ENCODE assay signal across 8 cellular contexts in the genomic region with DNA sequence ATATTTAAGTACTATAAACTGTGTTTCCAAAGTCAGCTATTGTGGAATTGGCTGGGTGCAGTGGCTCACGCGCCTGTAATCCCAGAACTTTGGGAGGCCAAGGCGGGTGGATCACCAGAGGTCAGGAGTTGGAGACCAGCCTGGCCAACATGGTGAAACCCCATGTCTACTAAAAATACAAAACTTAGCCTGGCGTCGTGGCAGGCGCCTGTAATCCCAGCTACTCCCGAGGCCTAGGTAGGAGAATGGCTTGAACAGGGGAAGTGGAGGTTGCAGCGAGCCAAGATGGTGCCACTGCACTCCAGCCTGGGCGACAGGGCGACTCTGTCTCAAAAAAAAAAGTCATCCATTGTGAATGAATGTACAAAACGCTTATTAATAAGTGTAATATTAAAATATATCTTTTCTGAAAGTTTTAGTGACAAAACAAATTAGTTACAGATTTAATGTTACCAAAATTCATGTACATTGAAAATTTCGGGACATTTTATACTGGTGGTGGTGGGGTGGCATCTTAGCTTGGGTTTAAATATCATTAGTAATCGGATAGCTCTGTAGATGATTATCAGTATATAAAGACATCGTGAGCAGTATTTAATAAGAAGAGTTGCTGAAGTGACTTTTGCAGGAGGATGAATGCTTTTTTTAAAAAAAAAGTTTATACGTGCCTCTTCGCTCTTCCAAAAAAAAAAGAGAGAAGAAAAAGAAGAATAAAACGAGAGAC. TPM values are rescaled to one million over a fixed set of nuclear protein-coding genes. Genes with fewer than 3 reads are reported as not detected.
A peak's percentile ranks its signal among the peaks of the same experiment; 100 is the strongest.
DNase-seq lines count a peak whose midpoint lies in the region; ATAC-seq and FAIRE-seq lines count a peak whose summit lies in the region.

No MANE protein-coding gene starts in this region.

- H3K9me3 Mint-ChIP-seq in T-helper 1 cell treated with Interleukin-12 subunit alpha and Interleukin-12 subunit beta and Interleukin-4 antibody, amounts not matched to agents 30 μg/mL and 1 μg/mL, for 36 hours: no peaks in the 10 kb centered on the region
- H3K9me3 Mint-ChIP-seq in activated CD4-positive, alpha-beta memory T cell treated with anti-CD3 and anti-CD28 coated beads, Interleukin-2, amount 10 ng/mL, durations not matched to agents 7 days and 5 days: no peaks in the 10 kb centered on the region

- H3K36me3 ChIP-seq in thymus (ENCODE audit: control insufficient read depth, insufficient read depth): peaks cover 5% of the 10 kb centered on the region

- H3K4me1 ChIP-seq in thymus (ENCODE audit: control insufficient read depth, insufficient read depth, low read length): no peaks in the 10 kb centered on the region

- peak overlapping the region; percentile 91 for H3K4me3 Mint-ChIP-seq in T-helper 1 cell treated with Interleukin-12 subunit alpha and Interleukin-12 subunit beta and Interleukin-4 antibody, amounts not matched to agents 30 μg/mL and 1 μg/mL, for 36 hours
- peak overlapping the region; percentile 86 for H3K4me3 Mint-ChIP-seq in activated CD4-positive, alpha-beta memory T cell treated with anti-CD3 and anti-CD28 coated beads, Interleukin-2, amount 10 ng/mL, durations not matched to agents 7 days and 5 days

- DNase-seq in T-helper 1 cell (no peak), A172 (ENCODE audit: low spot score) (no peak), cerebellar nuclear complex (lab: John Stamatoyannopoulos, UW) (no peak)
- no peak for DNase-seq in activated CD4-positive, alpha-beta memory T cell treated with anti-CD3 and anti-CD28 coated beads, Interleukin-2, amount 10 ng/mL, durations not matched to agents 7 days and 5 days

- H3K4me3 ChIP-seq in thymus (ENCODE audit: low read length): peak overlapping the region; percentile 59

- POLR2A ChIA-PET in activated CD4-positive, alpha-beta memory T cell treated with anti-CD3 and anti-CD28 coated beads, Interleukin-2, amount 10 ng/mL, durations not matched to agents 7 days and 5 days (lab: Charles Lee): interaction anchor here (0.6 to 3.1 kb wide), 13 partner anchors 10 to 862 kb away, joined by 3 to 123 read pairs (median 5); partner anchors contain the start of genes ANKRD13C, CTH, LRRC40 and ZRANB2

- peaks cover 39% of the 10 kb centered on the region for H3K4me1 Mint-ChIP-seq in T-helper 1 cell treated with Interleukin-12 subunit alpha and Interleukin-12 subunit beta and Interleukin-4 antibody, amounts not matched to agents 30 μg/mL and 1 μg/mL, for 36 hours (ENCODE audit: low read depth)
- H3K4me1 Mint-ChIP-seq in activated CD4-positive, alpha-beta memory T cell treated with anti-CD3 and anti-CD28 coated beads, Interleukin-2, amount 10 ng/mL, durations not matched to agents 7 days and 5 days: peaks cover 43% of the 10 kb centered on the region

- H3K27ac Mint-ChIP-seq in T-helper 1 cell treated with Interleukin-12 subunit alpha and Interleukin-12 subunit beta and Interleukin-4 antibody, amounts not matched to agents 30 μg/mL and 1 μg/mL, for 36 hours: peak overlapping the region; percentile 95
- H3K27ac Mint-ChIP-seq in activated CD4-positive, alpha-beta memory T cell treated with anti-CD3 and anti-CD28 coated beads, Interleukin-2, amount 10 ng/mL, durations not matched to agents 7 days and 5 days: peak overlapping the region; percentile 91

- CTCF ChIA-PET in activated CD4-positive, alpha-beta memory T cell treated with anti-CD3 and anti-CD28 coated beads, Interleukin-2, amount 10 ng/mL, durations not matched to agents 7 days and 5 days (lab: Charles Lee): interaction anchor here (0.7 to 2.3 kb wide), 7 partner anchors 9 to 860 kb away, joined by 3 to 13 read pairs (median 3); partner anchors contain the start of gene ZRANB2

- H3K27me3 Mint-ChIP-seq in T-helper 1 cell treated with Interleukin-12 subunit alpha and Interleukin-12 subunit beta and Interleukin-4 antibody, amounts not matched to agents 30 μg/mL and 1 μg/mL, for 36 hours (ENCODE audit: low read depth): no peaks in the 10 kb centered on the region
- H3K27me3 Mint-ChIP-seq in activated CD4-positive, alpha-beta memory T cell treated with anti-CD3 and anti-CD28 coated beads, Interleukin-2, amount 10 ng/mL, durations not matched to agents 7 days and 5 days: no peaks in the 10 kb centered on the region

- peak overlapping the region; percentile 55 for H3K27ac ChIP-seq in thymus (ENCODE audit: low read depth)

- no peaks in the 10 kb centered on the region for H3K9me3 ChIP-seq in thymus (ENCODE audit: control insufficient read depth)

- H3K36me3 Mint-ChIP-seq in T-helper 1 cell treated with Interleukin-12 subunit alpha and Interleukin-12 subunit beta and Interleukin-4 antibody, amounts not matched to agents 30 μg/mL and 1 μg/mL, for 36 hours (ENCODE audit: low read depth): peaks cover 28% of the 10 kb centered on the region
- H3K36me3 Mint-ChIP-seq in activated CD4-positive, alpha-beta memory T cell treated with anti-CD3 and anti-CD28 coated beads, Interleukin-2, amount 10 ng/mL, durations not matched to agents 7 days and 5 days (ENCODE audit: low read depth): peaks cover 38% of the 10 kb centered on the region

- no peaks in the 10 kb centered on the region for H3K27me3 ChIP-seq in thymus (ENCODE audit: control insufficient read depth, insufficient read depth)

- ATAC-seq in HG03045 (IDR thresholded peaks at IDR 0.05; ENCODE audit: unreplicated experiment): peak; percentile 1

- FAIRE-seq in islet of Langerhans (lab: Jason Lieb, UNC): peak; percentile 27

- WGBS in thymus: 61% methylated on average over 17 of the region's 17 CpGs

RNA-seq across cellular contexts. Expression of gene SRSF11, which starts 0.5 kb away (rescaled TPM):
- 100 to 1,000 TPM; 177 to 178 TPM for total RNA-seq in activated CD4-positive, alpha-beta memory T cell treated with anti-CD3 and anti-CD28 coated beads, Interleukin-2, amount 10 ng/mL, durations not matched to agents 7 days and 5 days
- 306 TPM for polyA plus RNA-seq in thymus
- total RNA-seq in A172 (2014; rRNA removed; shearing (Covaris generic)): 78.9 and 92.0 TPM in 2 replicates

RNA-seq across cellular contexts. Expression of gene LRRC40, which starts 15.3 kb away (rescaled TPM):
- total RNA-seq in activated CD4-positive, alpha-beta memory T cell treated with anti-CD3 and anti-CD28 coated beads, Interleukin-2, amount 10 ng/mL, durations not matched to agents 7 days and 5 days: 10 to 100 TPM; 19.1 to 20.0 TPM
- polyA plus RNA-seq in thymus: 16.3 TPM
- total RNA-seq in A172 (2014; rRNA removed; shearing (Covaris generic)): 41.2 and 46.8 TPM in 2 replicates
